In the genomic region with DNA sequence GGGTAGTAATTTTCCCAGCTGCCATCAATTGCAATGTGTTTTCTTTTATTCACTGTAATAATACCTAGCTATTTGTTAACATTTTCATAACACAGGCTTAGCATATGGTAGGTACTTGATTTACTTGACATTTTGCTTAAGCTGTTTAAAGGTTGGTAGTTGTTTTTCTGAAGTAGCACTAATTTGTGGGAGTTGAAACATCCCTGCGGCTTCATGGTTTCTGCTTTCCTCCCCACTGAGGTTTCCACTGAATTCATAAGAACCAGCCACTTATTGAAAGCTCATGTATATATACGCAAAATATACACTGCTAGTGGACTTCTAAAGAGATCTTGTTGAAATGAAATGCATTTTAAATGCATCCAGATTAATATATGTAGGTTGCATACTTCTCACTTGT, we compare ENCODE assay signal across 7 cellular contexts.
"Had no signal": no experiment of that assay in that cellular context is flagged by ENCODE, and none has a peak within 500 bp of the region (broad histone marks: within the 10 kb centered on the region; RNA-seq: fewer than 3 reads in every experiment).

No MANE protein-coding gene starts in this region.

- H3K27ac Mint-ChIP-seq: GM23338, HFFc6 had no signal

- H3K4me3 ChIP-seq: GM23338, HAP-1, K562 had no signal

- ATAC-seq: GM23338, HCT116, K562 had no signal

- H2AFZ ChIP-seq: GM23338 had no signal

- H3K9me3 ChIP-seq: HAP-1 had no signal

- DNase-seq: H7, HFFc6, IMR-90 had no signal

- H3K4me2 ChIP-seq: GM23338 had no signal

- H3K36me3 ChIP-seq: HAP-1 had no signal

- H3K9me3 Mint-ChIP-seq: GM23338, HFFc6 had no signal

- H3K4me3 Mint-ChIP-seq: GM23338, HFFc6 had no signal

- H3K4me1 ChIP-seq: HAP-1 had no signal
